ENCODE assay signal across 9 cellular contexts in genomic region chr19:14406645-14407331, GRCh38. TPM values are rescaled to one million over a fixed set of nuclear protein-coding genes. Genes with fewer than 3 reads are reported as not detected.
DNase-seq lines count a peak whose midpoint lies in the region; ATAC-seq and TF ChIP-seq lines count a peak whose summit lies in the region.
"Had no signal": no experiment of that assay in that cellular context is flagged by ENCODE, and none has a peak within 500 bp of the region (broad histone marks: within the 10 kb centered on the region; RNA-seq: fewer than 3 reads in every experiment).

No MANE protein-coding gene starts in this region.

- H3K18ac ChIP-seq in IMR-90 (ENCODE audit: low read depth, low read length) = no peak overlapping the region

- CTCF ChIA-PET in Caco-2 (lab: Charles Lee) (interaction anchor here (0.6 to 1.6 kb wide), 4 partner anchors 9 to 270 kb away, joined by 3 to 9 read pairs (median 4); partner anchors contain the start of gene ASF1B), IMR-90 (lab: Yijun Ruan, JAX) (interaction anchor here (0.9 to 1.6 kb wide), 4 partner anchors 40 to 270 kb away, joined by 3 to 4 read pairs (median 3); partner anchors contain the start of gene ASF1B)

- H2AK5ac ChIP-seq in IMR-90 (ENCODE audit: low read depth, low read length) = no peak overlapping the region; the same call in 1 of the 2 replicates

- peaks cover 6% of the 10 kb centered on the region; the same call in 1 of the 2 replicates for H3K9me1 ChIP-seq in IMR-90 (ENCODE audit: insufficient read depth, low read length)

- H3K9me3 ChIP-seq in Caco-2 (no peaks in the 10 kb centered on the region), IMR-90 (ENCODE audit: control insufficient read depth, insufficient read depth, low read length) (no peaks in the 10 kb centered on the region), parathyroid adenoma (ENCODE audit: control insufficient read depth, low read length) (no peaks in the 10 kb centered on the region), adrenal gland (replicated peaks in 1 of 3) (no peaks in the 10 kb centered on the region)
- H3K9me3 ChIP-seq: MG63 had no signal

- 97% methylated on average over 13 of the region's 26 CpGs; no CpG with 5 or more reads in 1 of the 2 experiments for WGBS in IMR-90 (ENCODE audit: extremely low coverage in 2 of 2, insufficient read length in 1 of 2), 2 experiments
- WGBS in adrenal gland, 4 donors = 91 to 93% (median 92%) methylated on average over 26 of the region's 26 CpGs

- peak overlapping the region; percentile 93 for H2AK9ac ChIP-seq in IMR-90 (replicated peaks; ENCODE audit: low read depth, low read length, poor library complexity)

- POLR2A ChIA-PET in Caco-2 (lab: Charles Lee) (no interaction called here), IMR-90 (lab: Charles Lee; ENCODE audit: unreplicated experiment) (no interaction called here)

- H3K4me1 ChIP-seq in Caco-2 = no peaks in the 10 kb centered on the region
- no peaks in the 10 kb centered on the region for H3K4me1 ChIP-seq in IMR-90 (ENCODE audit: control insufficient read depth, insufficient read depth, low read length)
- H3K4me1 ChIP-seq in parathyroid adenoma = no peaks in the 10 kb centered on the region
- H3K4me1 ChIP-seq in adrenal gland (replicated peaks in 1 of 2) = peaks cover 16 to 36% of the 10 kb centered on the region in 2 donors

- H2AFZ ChIP-seq in IMR-90 (replicated peaks; ENCODE audit: low read length, poor library complexity) (peak overlapping the region; percentile 77), parathyroid adenoma (peak overlapping the region; percentile 71)

- no peak overlapping the region for H2BK120ac ChIP-seq in IMR-90 (ENCODE audit: low read depth, low read length)

- H3K4me3 Mint-ChIP-seq in Caco-2 (ENCODE audit: unreplicated experiment) = peak overlapping the region; percentile 37
- H3K4me3 Mint-ChIP-seq in dendritic cell treated with granulocyte-macrophage colony-stimulating factor and Interleukin-4, amounts not matched to agents 40 ng/mL and 50 ng/mL, for 4 days = peak overlapping the region; percentile 25

- ATAC-seq in IMR-90 (ENCODE audit: low read depth) (no peak), HG03457 (IDR thresholded peaks at IDR 0.05; ENCODE audit: unreplicated experiment) (no peak), GM21619 (IDR thresholded peaks at IDR 0.05; ENCODE audit: unreplicated experiment) (no peak)

- TF ChIP-seq RAD21 in IMR-90 (IDR thresholded peaks at IDR 0.05; ENCODE audit: low read length) = no peak

- H3K9ac ChIP-seq in IMR-90 (ENCODE audit: low read depth, low read length) (no peak overlapping the region), parathyroid adenoma (no peak overlapping the region)

- H4K5ac ChIP-seq in IMR-90 (ENCODE audit: low read depth, low read length) = no peak overlapping the region

- H3K27ac ChIP-seq in IMR-90 (ENCODE audit: insufficient read depth, low read length) (no peak overlapping the region), parathyroid adenoma (no peak overlapping the region), adrenal gland (peak overlapping the region in 2 of 5 donors; percentile 45 to 65)

- BruUV-seq in Caco-2 (replicated peaks; lab: Mats Ljungman, UMichigan) = no TSS peak
- BruUV-seq in IMR-90 (replicated peaks; lab: Mats Ljungman, UMichigan) = no TSS peak

- H2BK15ac ChIP-seq in IMR-90 (ENCODE audit: low read depth, low read length) = no peak overlapping the region

- H3K4me2 ChIP-seq in IMR-90 (ENCODE audit: low read depth, low read length) = no peak overlapping the region
- H3K4me2 ChIP-seq in parathyroid adenoma (ENCODE audit: low read length) = no peak overlapping the region

- intact Hi-C loops in Caco-2 (cut with micrococcal nuclease; ENCODE audit: unreplicated experiment) (no loop called here), IMR-90 (cut with micrococcal nuclease) (loop anchor here (1.0 to 2.0 kb wide), 2 partner anchors 206 to 258 kb away; no protein-coding TSS in a partner anchor), adrenal gland (cut with DNase I) (no loop called here)
- intact Hi-C loops in dendritic cell treated with granulocyte-macrophage colony-stimulating factor and Interleukin-4, amounts not matched to agents 40 ng/mL and 50 ng/mL, for 4 days (cut with micrococcal nuclease) = loop anchor here (10.0 kb wide), 1 partner anchor 262 kb away; no protein-coding TSS in a partner anchor

- H3K9me3 Mint-ChIP-seq in Caco-2 (ENCODE audit: unreplicated experiment) = no peaks in the 10 kb centered on the region
- H3K9me3 Mint-ChIP-seq in dendritic cell treated with granulocyte-macrophage colony-stimulating factor and Interleukin-4, amounts not matched to agents 40 ng/mL and 50 ng/mL, for 4 days = no peaks in the 10 kb centered on the region

- dilution Hi-C loops in IMR-90 (cut with HindIII; ENCODE audit: low sequenced_read_pairs, unreplicated experiment) = no loop called here

- in situ Hi-C loops in IMR-90 (cut with MboI; ENCODE audit: low sequenced_read_pairs) = no loop called here

- no peak overlapping the region for H4K8ac ChIP-seq in IMR-90 (ENCODE audit: low read depth in 2 of 2, low read length in 2 of 2)

- DNase-seq in Caco-2 (no peak), IMR-90 (no peak), iPS-NIHi7 (ENCODE audit: extremely low spot score) (no peak), adrenal gland (no peak)

- H3K23ac ChIP-seq in IMR-90 (ENCODE audit: low read depth, low read length) = no peak overlapping the region; the same call in 1 of the 2 replicates

- H3K27ac Mint-ChIP-seq in Caco-2 (ENCODE audit: unreplicated experiment) = peak overlapping the region; percentile 57
- peak overlapping the region; percentile 46 for H3K27ac Mint-ChIP-seq in dendritic cell treated with granulocyte-macrophage colony-stimulating factor and Interleukin-4, amounts not matched to agents 40 ng/mL and 50 ng/mL, for 4 days

- no peak overlapping the region for H3K14ac ChIP-seq in IMR-90 (replicated peaks; ENCODE audit: low read depth, low read length)

- no peak overlapping the region for H3K56ac ChIP-seq in IMR-90 (ENCODE audit: extremely low read depth, insufficient read depth, low read length)

- H2BK5ac ChIP-seq in IMR-90 (ENCODE audit: low read depth, low read length, poor library complexity, severe bottlenecking) = no peak overlapping the region

- peaks cover 83% of the 10 kb centered on the region for H3K36me3 Mint-ChIP-seq in Caco-2 (ENCODE audit: insufficient read depth, unreplicated experiment)
- H3K36me3 Mint-ChIP-seq in dendritic cell treated with granulocyte-macrophage colony-stimulating factor and Interleukin-4, amounts not matched to agents 40 ng/mL and 50 ng/mL, for 4 days (ENCODE audit: low read depth) = peaks cover 100% of the 10 kb centered on the region

- H3K36me3 ChIP-seq in Caco-2 (ENCODE audit: control insufficient read depth, insufficient read depth, low read length) = peaks cover 5% of the 10 kb centered on the region
- H3K36me3 ChIP-seq in IMR-90 (ENCODE audit: control insufficient read depth, insufficient read depth, low read length) = peaks cover 52% of the 10 kb centered on the region
- no peaks in the 10 kb centered on the region for H3K36me3 ChIP-seq in parathyroid adenoma (ENCODE audit: control insufficient read depth, insufficient read depth, low read length)
- peaks cover 0 to 71% of the 10 kb centered on the region in 2 donors for H3K36me3 ChIP-seq in adrenal gland (replicated peaks in 1 of 2)

- no peak for TF ChIP-seq POLR2A in IMR-90 (IDR thresholded peaks at IDR 0.05; ENCODE audit: low read depth, low read length)
- TF ChIP-seq POLR2A in adrenal gland (IDR thresholded peaks at IDR 0.05) = no peak

- no peaks in the 10 kb centered on the region for H3K79me2 ChIP-seq in parathyroid adenoma

- peaks cover 33% of the 10 kb centered on the region for H4K20me1 ChIP-seq in IMR-90 (ENCODE audit: insufficient read depth, low read length)

- no peak for TF ChIP-seq CTCF in Caco-2 (IDR thresholded peaks at IDR 0.05; ENCODE audit: insufficient read depth in 1 of 2, low read depth in 1 of 2, low read length in 1 of 2, severe bottlenecking in 1 of 2, unreplicated experiment in 1 of 2)
- TF ChIP-seq CTCF in IMR-90 (conservative IDR thresholded peaks at IDR 0.05; ENCODE audit: low read depth, low read length) = no peak
- TF ChIP-seq CTCF in parathyroid adenoma (IDR thresholded peaks at IDR 0.05) = no peak
- TF ChIP-seq CTCF in adrenal gland (IDR thresholded peaks at IDR 0.05) = no peak

- no peaks in the 10 kb centered on the region for H3K27me3 Mint-ChIP-seq in Caco-2 (ENCODE audit: insufficient read depth, unreplicated experiment)
- no peaks in the 10 kb centered on the region for H3K27me3 Mint-ChIP-seq in dendritic cell treated with granulocyte-macrophage colony-stimulating factor and Interleukin-4, amounts not matched to agents 40 ng/mL and 50 ng/mL, for 4 days

- no peak overlapping the region for H4K91ac ChIP-seq in IMR-90 (ENCODE audit: insufficient read depth, low read depth, low read length)

- no peak overlapping the region for H3K4me3 ChIP-seq in Caco-2 (ENCODE audit: low read depth, low read length)
- H3K4me3 ChIP-seq in IMR-90 (ENCODE audit: insufficient read depth, low read depth, low read length) = no peak overlapping the region
- no peak overlapping the region for H3K4me3 ChIP-seq in parathyroid adenoma (ENCODE audit: low read depth, low read length)
- H3K4me3 ChIP-seq in adrenal gland = no peak overlapping the region
- H3K4me3 ChIP-seq: MG63 had no signal

- no peak overlapping the region for H2BK20ac ChIP-seq in IMR-90 (ENCODE audit: low read depth, low read length)

- no peaks in the 10 kb centered on the region for H3K27me3 ChIP-seq in Caco-2 (replicated peaks; ENCODE audit: control insufficient read depth, insufficient read depth, low read length)
- no peaks in the 10 kb centered on the region for H3K27me3 ChIP-seq in IMR-90 (ENCODE audit: control insufficient read depth, insufficient read depth, low read length)
- no peaks in the 10 kb centered on the region for H3K27me3 ChIP-seq in parathyroid adenoma (ENCODE audit: control insufficient read depth, insufficient read depth, low read length)
- H3K27me3 ChIP-seq in adrenal gland = no peaks in the 10 kb centered on the region
- H3K27me3 ChIP-seq: MG63 had no signal

- H3K4me1 Mint-ChIP-seq in Caco-2 (ENCODE audit: low read depth, unreplicated experiment) = no peaks in the 10 kb centered on the region
- H3K4me1 Mint-ChIP-seq in dendritic cell treated with granulocyte-macrophage colony-stimulating factor and Interleukin-4, amounts not matched to agents 40 ng/mL and 50 ng/mL, for 4 days (ENCODE audit: low read depth) = peaks cover 50% of the 10 kb centered on the region

- peaks cover 0 to 22% of the 10 kb centered on the region in 2 experiments; a peak in 3 of 4 replicates for H3K79me1 ChIP-seq in IMR-90 (ENCODE audit: low read depth in 1 of 2, low read length in 2 of 2)

- H3K4ac ChIP-seq in IMR-90 (ENCODE audit: low read depth, low read length) = no peak overlapping the region

RNA-seq across cellular contexts. Expression of gene DDX39A, which starts 12.4 kb away (rescaled TPM):
- total RNA-seq in Caco-2 (2022) = 118 and 126 TPM in 2 replicates
- 77.5 and 83.0 TPM in 2 replicates for total RNA-seq in IMR-90 (2012; rRNA removed)
- 82.5 and 89.3 TPM in 2 replicates for polyA plus RNA-seq in IMR-90 (2012; rRNA removed)
- 49.4 and 53.9 TPM in 2 replicates for polyA plus RNA-seq in IMR-90 (2012; cell fraction: cytosol; rRNA removed)
- polyA plus RNA-seq in IMR-90 (2012; cell fraction: nucleus; rRNA removed; ENCODE audit: low replicate concordance) = 436 and 719 TPM in 2 replicates
- 10 to 100 TPM; 30.7 to 60.7 (median 40.9) TPM for total RNA-seq in adrenal gland
- polyA plus RNA-seq in adrenal gland = 100 to 1,000 TPM in 2 of 3 donors, 10 to 100 TPM in 1; 26.7 to 262 (median 126) TPM

RNA-seq across cellular contexts. Expression of gene ADGRE5, which starts 25.5 kb away (rescaled TPM):
- total RNA-seq in Caco-2 (2022) (24.8 and 34.8 TPM in 2 replicates), IMR-90 (2012; rRNA removed) (7.5 and 7.7 TPM in 2 replicates), adrenal gland (100 to 1,000 TPM in 1 of 8 donors, 10 to 100 TPM in 7; 26.8 to 103 (median 71.5) TPM)
- polyA plus RNA-seq in IMR-90 (2012; rRNA removed) (14.6 and 15.0 TPM in 2 replicates), adrenal gland (10 to 100 TPM; 11.7 to 25.8 (median 15.9) TPM)
- polyA plus RNA-seq in IMR-90 (2012; cell fraction: cytosol; rRNA removed) = 8.9 and 17.0 TPM in 2 replicates
- polyA plus RNA-seq in IMR-90 (2012; cell fraction: nucleus; rRNA removed; ENCODE audit: low replicate concordance) = 20.5 and 31.2 TPM in 2 replicates

RNA-seq across cellular contexts. Expression of gene PKN1, which starts 26.3 kb away (rescaled TPM):
- total RNA-seq in Caco-2 (2022) (102 and 105 TPM in 2 replicates), IMR-90 (2012; rRNA removed) (39.4 and 41.4 TPM in 2 replicates), adrenal gland (100 to 1,000 TPM in 7 of 8 donors, 10 to 100 TPM in 1; 97.5 to 184 (median 137) TPM)
- polyA plus RNA-seq in IMR-90 (2012; rRNA removed) (39.1 and 44.1 TPM in 2 replicates), adrenal gland (100 to 1,000 TPM in 2 of 3 donors, 10 to 100 TPM in 1; 27.5 to 209 (median 118) TPM)
- polyA plus RNA-seq in IMR-90 (2012; cell fraction: cytosol; rRNA removed) = 58.6 and 63.1 TPM in 2 replicates
- polyA plus RNA-seq in IMR-90 (2012; cell fraction: nucleus; rRNA removed; ENCODE audit: low replicate concordance) = 50.6 and 92.0 TPM in 2 replicates

Comparison
In these comparisons a context has a peak if more than half of its experiments do, and no peak if none do; other contexts are left out.
1. intact Hi-C loops: an anchor here in IMR-90 (1.0 to 2.0 kb wide) and dendritic cell treated with granulocyte-macrophage colony-stimulating factor and Interleukin-4, amounts not matched to agents 40 ng/mL and 50 ng/mL, for 4 days (10.0 kb wide); none called in Caco-2 and adrenal gland.